15 cellular contexts compared by ENCODE assay signal in the genomic region with DNA sequence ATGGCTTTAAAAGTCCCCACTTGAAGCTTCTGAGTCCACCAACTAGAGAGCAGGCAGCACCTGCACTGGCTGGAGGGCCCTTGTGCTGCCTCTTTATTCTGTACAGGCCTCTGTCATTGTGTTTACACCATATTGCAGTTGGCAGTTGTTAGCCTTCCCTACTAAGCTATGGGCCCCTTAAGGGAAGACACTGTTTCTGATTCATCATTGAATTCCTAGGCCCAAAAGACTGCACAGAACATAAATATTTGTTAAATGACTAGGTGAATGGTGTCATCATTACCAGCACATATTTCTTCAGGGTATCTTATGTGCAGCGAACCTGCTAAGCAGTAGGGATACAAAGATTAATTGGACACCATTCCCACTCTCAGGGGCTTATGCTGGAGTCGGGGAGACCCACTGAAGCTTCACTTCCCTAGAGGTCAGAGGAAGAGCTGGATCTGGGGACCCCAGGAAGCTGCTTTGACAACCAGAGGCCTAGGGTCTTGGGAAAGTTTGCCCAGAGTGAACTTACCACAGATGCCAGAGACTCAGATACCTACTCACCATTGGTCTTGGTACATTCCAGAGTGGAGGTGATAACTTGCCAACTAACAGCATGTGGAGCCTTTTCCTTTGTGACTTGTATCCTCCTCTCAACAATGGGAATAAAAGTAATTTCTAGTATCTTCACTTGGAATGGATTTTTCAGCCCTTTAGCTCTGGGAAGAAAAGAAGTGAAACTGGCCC. TPM values are rescaled to one million over a fixed set of nuclear protein-coding genes. Genes with fewer than 3 reads are reported as not detected.
DNase-seq lines count a peak whose midpoint lies in the region; ATAC-seq, FAIRE-seq and TF ChIP-seq lines count a peak whose summit lies in the region.
"Had no signal": no experiment of that assay in that cellular context is flagged by ENCODE, and none has a peak within 500 bp of the region (broad histone marks: within the 10 kb centered on the region; RNA-seq: fewer than 3 reads in every experiment).

No MANE protein-coding gene starts in this region.

- peak overlapping the region; percentile 86 for H4K8ac ChIP-seq in mesenchymal stem cell (ENCODE audit: low read length)

- H3K4me3 ChIP-seq in AG10803 (ENCODE audit: low read length) (no peak overlapping the region), mesenchymal stem cell (ENCODE audit: insufficient read depth in 1 of 2, low read depth in 1 of 2, low read length in 2 of 2) (peak overlapping the region in 1 of 2 experiments; percentile 23), kidney (ENCODE audit: low read length in 2 of 2) (no peak overlapping the region)
- H3K4me3 ChIP-seq: lower lobe of right lung had no signal

- H4K91ac ChIP-seq in mesenchymal stem cell (ENCODE audit: low read length), result no peak overlapping the region

- no peak overlapping the region for H3K23ac ChIP-seq in mesenchymal stem cell (ENCODE audit: low read length in 2 of 2)

- H3K36me3 ChIP-seq in mesenchymal stem cell (ENCODE audit: control insufficient read depth in 1 of 2, insufficient read depth in 2 of 2, low read depth in 1 of 2, low read length in 2 of 2) (no peaks in the 10 kb centered on the region), kidney (ENCODE audit: control insufficient read depth in 1 of 2, insufficient read depth in 2 of 2, low read length in 2 of 2) (no peaks in the 10 kb centered on the region)
- H3K36me3 ChIP-seq: lower lobe of right lung had no signal

- H3K18ac ChIP-seq in mesenchymal stem cell (ENCODE audit: low read depth in 1 of 2, low read length in 2 of 2), result peak overlapping the region in 1 of 2 experiments; percentile 2

- peak overlapping the region; percentile 77 for H2AK5ac ChIP-seq in mesenchymal stem cell (ENCODE audit: low read length, severe bottlenecking)

- no peaks in the 10 kb centered on the region for H3K79me1 ChIP-seq in mesenchymal stem cell (replicated peaks; ENCODE audit: low read length, poor library complexity, severe bottlenecking)

- H3K4ac ChIP-seq in mesenchymal stem cell (ENCODE audit: low read depth in 1 of 2, low read length in 2 of 2), result no peak overlapping the region

- no peak overlapping the region for H3K4me2 ChIP-seq in mesenchymal stem cell (ENCODE audit: low read length, poor library complexity, severe bottlenecking)

- no peak overlapping the region for H2AFZ ChIP-seq in mesenchymal stem cell (ENCODE audit: low read depth, low read length)

- FAIRE-seq in kidney (lab: Jason Lieb, UNC), result no peak
- FAIRE-seq: endometrium had no signal

- ATAC-seq in GM21360 (IDR thresholded peaks at IDR 0.05; ENCODE audit: unreplicated experiment), result no peak
- ATAC-seq: CD8-positive, alpha-beta T cell; lower lobe of right lung; stimulated activated effector memory CD8-positive, alpha-beta T cell treated with anti-CD3 and anti-CD28 coated beads, Interleukin-12 subunit alpha, Interleukin-12 subunit beta, amount 100 ng/mL, for 72 hours had no signal

- no peak overlapping the region for H3K14ac ChIP-seq in mesenchymal stem cell (ENCODE audit: low read length in 2 of 2)

- peak overlapping the region in 1 of 2 experiments; percentile 47 for H2BK12ac ChIP-seq in mesenchymal stem cell (ENCODE audit: low read length in 2 of 2)

- H2BK15ac ChIP-seq in mesenchymal stem cell (ENCODE audit: low read depth, poor library complexity, severe bottlenecking), result no peak overlapping the region

- intact Hi-C loops in kidney (cut with DNase I), result no loop called here

- peak overlapping the region; percentile 68 for H2BK5ac ChIP-seq in mesenchymal stem cell (ENCODE audit: low read depth, low read length, poor library complexity, severe bottlenecking)

- peaks cover 24% of the 10 kb centered on the region for H3K4me1 ChIP-seq in mesenchymal stem cell (ENCODE audit: control insufficient read depth, insufficient read depth, low read depth, low read length)
- H3K4me1 ChIP-seq in kidney (ENCODE audit: control insufficient read depth in 1 of 2, insufficient read depth in 1 of 2, low read depth in 1 of 2, low read length in 2 of 2), result peaks cover 0 to 4% of the 10 kb centered on the region in 2 donors
- H3K4me1 ChIP-seq: lower lobe of right lung had no signal

- peaks cover 0 to 10% of the 10 kb centered on the region in 2 experiments for H3K27me3 ChIP-seq in mesenchymal stem cell (ENCODE audit: control insufficient read depth in 1 of 2, insufficient read depth in 1 of 2, low read length in 2 of 2)

- DNase-seq in AG10803 (ENCODE audit: low read depth), result peak; percentile 95
- peak; percentile 22 for DNase-seq in NCI-H1092 treated with DMSO at 0.1 percent for 48 hours (lab: John Stamatoyannopoulos, UW)
- peak; percentile 43 for DNase-seq in astrocyte of the hippocampus (ENCODE audit: low read depth, low spot score)
- DNase-seq in mesenchymal stem cell, result peak; percentile 92
- no peak for DNase-seq in kidney
- no peak for DNase-seq in NCI-H128 (lab: John Stamatoyannopoulos, UW; ENCODE audit: unreplicated experiment)
- DNase-seq in NCI-H526 treated with DMSO at 0.1 percent for 48 hours (lab: John Stamatoyannopoulos, UW), result no peak
- DNase-seq: activated B cell treated with CpG ODN at 0.5 μM for 24 hours; activated naive CD4-positive, alpha-beta T cell treated with anti-CD3 and anti-CD28 coated beads for 36 hours; CD8-positive, alpha-beta T cell; lower lobe of right lung; NCI-H748 treated with DMSO at 0.1 percent for 48 hours had no signal

- peak overlapping the region; percentile 92 for H3K27ac ChIP-seq in mesenchymal stem cell (ENCODE audit: low read length, poor library complexity, severe bottlenecking)
- H3K27ac ChIP-seq in kidney (ENCODE audit: low read depth in 2 of 2, low read length in 2 of 2), result no peak overlapping the region
- H3K27ac ChIP-seq: lower lobe of right lung had no signal

- H3K9me3 ChIP-seq in mesenchymal stem cell (ENCODE audit: control insufficient read depth, low read length), result no peaks in the 10 kb centered on the region
- H3K9me3 ChIP-seq in kidney (ENCODE audit: control insufficient read depth in 1 of 2, low read length in 2 of 2), result no peaks in the 10 kb centered on the region
- H3K9me3 ChIP-seq: lower lobe of right lung had no signal

- 24% methylated on average over 2 of the region's 2 CpGs for WGBS in mesenchymal stem cell

- no peak for TF ChIP-seq CTCF in AG10803 (conservative IDR thresholded peaks at IDR 0.05; ENCODE audit: low read length)
- no peak for TF ChIP-seq CTCF in kidney (IDR thresholded peaks at IDR 0.05; ENCODE audit: borderline replicate concordance, extremely low read depth, insufficient read depth)

- peak overlapping the region; percentile 56 for H3K9ac ChIP-seq in mesenchymal stem cell (ENCODE audit: low read length)
- H3K9ac ChIP-seq in kidney (ENCODE audit: low read length in 2 of 2), result no peak overlapping the region

- H2BK120ac ChIP-seq in mesenchymal stem cell (ENCODE audit: low read depth, low read length), result peak overlapping the region; percentile 38

RNA-seq across cellular contexts. Expression of a gene that starts 28.7 kb away (rescaled TPM):
- polyA plus RNA-seq in mesenchymal stem cell (2013, experiment 1 of 2), result 27.2 TPM
- polyA plus RNA-seq in mesenchymal stem cell (2013, experiment 2 of 2), result 28.6 TPM
- total RNA-seq in kidney, result 26.9 TPM
- polyA plus RNA-seq in kidney (ENCODE audit: insufficient read depth, low read depth, low replicate concordance), result 14.0 TPM

Comparison
In these comparisons a context has a peak if more than half of its experiments do, and no peak if none do; other contexts are left out.
1. DNase-seq: peak in AG10803 (single experiment), NCI-H1092 treated with DMSO at 0.1 percent for 48 hours (single experiment), astrocyte of the hippocampus (single experiment) and mesenchymal stem cell (single experiment); none in kidney (single experiment), NCI-H128 (single experiment) and NCI-H526 treated with DMSO at 0.1 percent for 48 hours (single experiment).